27 cellular contexts compared by ENCODE assay signal in genomic region chr15:85014932-85015331, GRCh38. TPM values are rescaled to one million over a fixed set of nuclear protein-coding genes. Genes with fewer than 3 reads are reported as not detected.
A peak's percentile ranks its signal among the peaks of the same experiment; 100 is the strongest.
DNase-seq lines count a peak whose midpoint lies in the region; ATAC-seq, FAIRE-seq and TF ChIP-seq lines count a peak whose summit lies in the region.
"Had no signal": no experiment of that assay in that cellular context is flagged by ENCODE, and none has a peak within 500 bp of the region (broad histone marks: within the 10 kb centered on the region; RNA-seq: fewer than 3 reads in every experiment).

No MANE protein-coding gene starts in this region.

- H3K27me3 Mint-ChIP-seq in memory B cell, result no peaks in the 10 kb centered on the region
- H3K27me3 Mint-ChIP-seq: T-cell had no signal

- H3K9me2 ChIP-seq in DOHH2 (replicated peaks; ENCODE audit: control insufficient read depth, low read length), result no peaks in the 10 kb centered on the region

- H3K27ac ChIP-seq in A549, result no peak overlapping the region
- peak overlapping the region; percentile 16; the same call in 1 of the 2 replicates for H3K27ac ChIP-seq in DOHH2 (ENCODE audit: low read depth, low read length)
- H3K27ac ChIP-seq in OCI-LY3 (ENCODE audit: low read length), result peak overlapping the region; percentile 7; the same call in 1 of the 2 replicates
- H3K27ac ChIP-seq in heart right ventricle, result no peak overlapping the region
- H3K27ac ChIP-seq: C4-2B had no signal

- H3K4me2 ChIP-seq in A549 (no peak overlapping the region), DOHH2 (ENCODE audit: low read length) (peak overlapping the region; percentile 64), OCI-LY3 (ENCODE audit: low read length) (peak overlapping the region; percentile 59)

- peak; percentile 70 for FAIRE-seq in A549 (lab: Jason Lieb, UNC)
- FAIRE-seq: GM12892, K562 had no signal

- no peak for TF ChIP-seq POLR2A in A549 (IDR thresholded peaks at IDR 0.05; ENCODE audit: low read length)

- no peaks in the 10 kb centered on the region for H4K20me1 ChIP-seq in DOHH2 (ENCODE audit: control insufficient read depth, insufficient read depth, low read depth, low read length)
- peaks cover 11% of the 10 kb centered on the region; the same call in 1 of the 2 replicates for H4K20me1 ChIP-seq in OCI-LY3 (ENCODE audit: insufficient read depth, low read length)

- POLR2A ChIA-PET in A549 (lab: Yijun Ruan, JAX), result no interaction called here

- no peak overlapping the region for H2AFZ ChIP-seq in OCI-LY3 (ENCODE audit: low read depth, low read length)

- CTCF ChIA-PET in A549 (lab: Yijun Ruan, JAX), result interaction anchor here (1.4 kb wide), 1 partner anchor 10 kb away, joined by 3 read pairs; no protein-coding TSS in a partner anchor

- TF ChIP-seq RAD21 in A549 (conservative IDR thresholded peaks at IDR 0.05 in 1 of 2, IDR thresholded peaks at IDR 0.05 in 1 of 2), result no peak

- DNase-seq in A549 (ENCODE audit: low read depth in 1 of 2, low spot score in 1 of 2) (no peak), memory B cell (ENCODE audit: low spot score in 2 of 2) (no peak), HK-2 (ENCODE audit: unreplicated experiment) (no peak), heart right ventricle (no peak)
- DNase-seq: Caco-2; CD8-positive, alpha-beta T cell; EL; GDM1; Kasumi-1; NCI-H1048; NCI-H1417 treated with DMSO at 0.1 percent for 48 hours; NCI-H1694 treated with DMSO at 0.1 percent for 48 hours; NCI-H2081 treated with DMSO at 0.1 percent for 48 hours; NCI-H2171; NCI-H345; NCI-H524; NCI-H748 treated with DMSO at 0.1 percent for 48 hours; RPMI8226; SHP77; T-cell had no signal

- TF ChIP-seq CTCF in A549 (IDR thresholded peaks at IDR 0.05), result no peak
- no peak for TF ChIP-seq CTCF in DOHH2 (IDR thresholded peaks at IDR 0.05; ENCODE audit: low read depth, low read length, poor library complexity, severe bottlenecking)
- no peak for TF ChIP-seq CTCF in OCI-LY3 (IDR thresholded peaks at IDR 0.05; ENCODE audit: low read depth, low read length)
- no peak for TF ChIP-seq CTCF in heart right ventricle (IDR thresholded peaks at IDR 0.05)

- H3K9me3 ChIP-seq in A549 (no peaks in the 10 kb centered on the region), DOHH2 (ENCODE audit: control insufficient read depth, insufficient read depth, low read length) (no peaks in the 10 kb centered on the region), OCI-LY3 (ENCODE audit: insufficient read depth, low read length) (no peaks in the 10 kb centered on the region), heart right ventricle (no peaks in the 10 kb centered on the region)
- H3K9me3 ChIP-seq: Caco-2 had no signal

- H3K4me1 ChIP-seq in A549, result peaks cover 33% of the 10 kb centered on the region
- H3K4me1 ChIP-seq in DOHH2 (ENCODE audit: control insufficient read depth, low read length), result peaks cover 41% of the 10 kb centered on the region
- peaks cover 47% of the 10 kb centered on the region for H3K4me1 ChIP-seq in OCI-LY3 (ENCODE audit: low read length)
- peaks cover 12 to 48% (median 17%) of the 10 kb centered on the region in 9 donors for H3K4me1 ChIP-seq in heart right ventricle

- H3K27me3 ChIP-seq in DOHH2 (ENCODE audit: control insufficient read depth, low read length), result no peaks in the 10 kb centered on the region
- H3K27me3 ChIP-seq in OCI-LY3 (ENCODE audit: low read depth, low read length), result no peaks in the 10 kb centered on the region
- H3K27me3 ChIP-seq in heart right ventricle, result no peaks in the 10 kb centered on the region

- H3K36me3 ChIP-seq in DOHH2 (ENCODE audit: control insufficient read depth, low read length) (no peaks in the 10 kb centered on the region), OCI-LY3 (replicated peaks; ENCODE audit: low read depth, low read length) (no peaks in the 10 kb centered on the region), heart right ventricle (no peaks in the 10 kb centered on the region)

- no peak overlapping the region for H3K9ac ChIP-seq in OCI-LY3 (ENCODE audit: low read length)

- no peak for TF ChIP-seq EP300 in A549 (IDR thresholded peaks at IDR 0.05)

- no peaks in the 10 kb centered on the region for H3K9me3 Mint-ChIP-seq in memory B cell
- H3K9me3 Mint-ChIP-seq: CD8-positive, alpha-beta T cell had no signal

- H3K4me3 ChIP-seq in A549 (no peak overlapping the region), DOHH2 (ENCODE audit: low read length) (peak overlapping the region; percentile 51), OCI-LY3 (ENCODE audit: low read length) (peak overlapping the region; percentile 20; the same call in 1 of the 2 replicates), heart right ventricle (no peak overlapping the region)
- H3K4me3 ChIP-seq: K562 had no signal

- intact Hi-C loops in heart right ventricle (cut with DNase I), result no loop called here

- H3K79me2 ChIP-seq in DOHH2 (ENCODE audit: control insufficient read depth, low read length) (peaks cover 45% of the 10 kb centered on the region), OCI-LY3 (ENCODE audit: low read length) (peaks cover 49% of the 10 kb centered on the region)

- peaks cover 7% of the 10 kb centered on the region for H3F3A ChIP-seq in DOHH2 (ENCODE audit: control insufficient read depth, insufficient read depth)

- no peaks in the 10 kb centered on the region for H3K36me3 Mint-ChIP-seq in memory B cell
- H3K36me3 Mint-ChIP-seq: CD8-positive, alpha-beta T cell had no signal

- ATAC-seq in A549, result no peak
- ATAC-seq in memory B cell (ENCODE audit: low read depth), result peak; percentile 29
- no peak for ATAC-seq in heart right ventricle
- no peak for ATAC-seq in HG03432 (IDR thresholded peaks at IDR 0.05; ENCODE audit: unreplicated experiment)
- ATAC-seq: CD8-positive, alpha-beta T cell; HCT116; K562; T-cell had no signal

- no peak overlapping the region for H3K27ac Mint-ChIP-seq in memory B cell
- H3K27ac Mint-ChIP-seq: CD8-positive, alpha-beta T cell; T-cell had no signal

- H3K4me3 Mint-ChIP-seq in memory B cell, result peak overlapping the region; percentile 45
- H3K4me3 Mint-ChIP-seq: CD8-positive, alpha-beta T cell; T-cell had no signal

- H3K4me1 Mint-ChIP-seq in memory B cell, result peaks cover 36% of the 10 kb centered on the region

- 71% methylated on average over 6 of the region's 6 CpGs for WGBS in A549 (ENCODE audit: missing lambda C conversion rate)
- WGBS in heart right ventricle, 2 donors, result 80 to 85% methylated on average over 6 of the region's 6 CpGs

TF ChIP-seq in A549, 52 proteins besides CTCF, POLR2A, EP300 and RAD21:
- TF ChIP-seq, protein P1, sequence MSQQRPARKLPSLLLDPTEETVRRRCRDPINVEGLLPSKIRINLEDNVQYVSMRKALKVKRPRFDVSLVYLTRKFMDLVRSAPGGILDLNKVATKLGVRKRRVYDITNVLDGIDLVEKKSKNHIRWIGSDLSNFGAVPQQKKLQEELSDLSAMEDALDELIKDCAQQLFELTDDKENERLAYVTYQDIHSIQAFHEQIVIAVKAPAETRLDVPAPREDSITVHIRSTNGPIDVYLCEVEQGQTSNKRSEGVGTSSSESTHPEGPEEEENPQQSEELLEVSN (IDR thresholded peaks at IDR 0.05; ENCODE audit: borderline replicate concordance, low read depth), result no peak
- TF ChIP-seq EHMT2 (IDR thresholded peaks at IDR 0.05; ENCODE audit: low read depth), result no peak
- no peak for TF ChIP-seq KDM5A (IDR thresholded peaks at IDR 0.05)
- no peak for TF ChIP-seq TFCP2L1 (CRISPR knock-in tag; IDR thresholded peaks at IDR 0.05)
- TF ChIP-seq EHF (CRISPR knock-in tag; IDR thresholded peaks at IDR 0.05), result no peak
- no peak for TF ChIP-seq MAZ (IDR thresholded peaks at IDR 0.05; ENCODE audit: borderline replicate concordance, low read depth, low read length)
- no peak for TF ChIP-seq GATA3 (IDR thresholded peaks at IDR 0.05; ENCODE audit: borderline replicate concordance)
- no peak for TF ChIP-seq NR3C1 (IDR thresholded peaks at IDR 0.05)
- TF ChIP-seq PBX3 (IDR thresholded peaks at IDR 0.05), result no peak

RNA-seq across cellular contexts. Expression of gene PDE8A, which starts 33.3 kb away (rescaled TPM):
- 171 and 204 TPM in 2 replicates for polyA plus RNA-seq in A549 (2011; rRNA removed)
- polyA plus RNA-seq in A549 (2012; cell fraction: cytosol; rRNA removed), result 43.7 and 46.8 TPM in 2 replicates
- 57.8 and 99.2 TPM in 2 replicates for polyA plus RNA-seq in A549 (2012; cell fraction: nucleus; rRNA removed)
- polyA plus RNA-seq in A549 (2017; fragmentation: RNase III; extraction: RNeasy Plus Mini Kit Qiagen cat#74134 plus additional on column Dnase treatment), result 44.4 to 45.3 TPM (median 45.0 TPM) in 3 replicates
- 104 and 125 TPM in 2 replicates for polyA minus RNA-seq in A549 (2011; rRNA and poly(A)+ RNA removed)
- total RNA-seq in heart right ventricle, result 10 to 100 TPM; 13.1 to 20.3 (median 17.4) TPM
- polyA plus RNA-seq in heart right ventricle, result 10 to 100 TPM; 10.9 to 46.7 TPM

Comparison
In these comparisons a context has a peak if more than half of its experiments do, and no peak if none do; other contexts are left out.
1. H3K27ac ChIP-seq: peak in DOHH2 (single experiment) and OCI-LY3 (single experiment); none in A549 (0 of 2) and heart right ventricle (0 of 10).
2. H3K4me3 ChIP-seq: peak in DOHH2 (single experiment) and OCI-LY3 (single experiment); none in A549 (single experiment) and heart right ventricle (0 of 10).